ENCODE assay signal across 14 cellular contexts in genomic region chr14:77681196-77682157, GRCh38. TPM values are rescaled to one million over a fixed set of nuclear protein-coding genes. Genes with fewer than 3 reads are reported as not detected.
DNase-seq lines count a peak whose midpoint lies in the region; ATAC-seq and TF ChIP-seq lines count a peak whose summit lies in the region.
"Had no signal": no experiment of that assay in that cellular context is flagged by ENCODE, and none has a peak within 500 bp of the region (broad histone marks: within the 10 kb centered on the region; RNA-seq: fewer than 3 reads in every experiment).

No MANE protein-coding gene starts in this region.

- H3K36me3 Mint-ChIP-seq in CD14-positive monocyte (peaks cover 60 to 73% of the 10 kb centered on the region in 2 donors), neural progenitor cell (peaks cover 7% of the 10 kb centered on the region)

- H3K27me3 ChIP-seq in smooth muscle cell (ENCODE audit: low read depth) (no peaks in the 10 kb centered on the region), neural progenitor cell (no peaks in the 10 kb centered on the region)
- H3K27me3 ChIP-seq: testis had no signal

- H3K27ac Mint-ChIP-seq in CD14-positive monocyte = peak overlapping the region in 2 of 7 donors; percentile 29 to 60
- no peak overlapping the region for H3K27ac Mint-ChIP-seq in neural progenitor cell
- H3K27ac Mint-ChIP-seq: activated T-cell treated with anti-CD3 and anti-CD28 coated beads, Interleukin-2, amount 50 U/mL, for 24 hours; IgD-negative memory B cell had no signal

- no peaks in the 10 kb centered on the region for H3K9me3 Mint-ChIP-seq in CD14-positive monocyte
- H3K9me3 Mint-ChIP-seq in neural progenitor cell = no peaks in the 10 kb centered on the region
- H3K9me3 Mint-ChIP-seq: activated T-cell treated with anti-CD3 and anti-CD28 coated beads, Interleukin-2, amount 50 U/mL, for 24 hours; IgD-negative memory B cell; naive thymus-derived CD8-positive, alpha-beta T cell had no signal

- H3K79me2 ChIP-seq in smooth muscle cell (ENCODE audit: low read depth) = no peaks in the 10 kb centered on the region
- H3K79me2 ChIP-seq in neural progenitor cell (ENCODE audit: low read depth) = no peaks in the 10 kb centered on the region

- intact Hi-C loops in CD14-positive monocyte (cut with micrococcal nuclease) = no loop called here

- ATAC-seq in GM19351 (IDR thresholded peaks at IDR 0.05; ENCODE audit: unreplicated experiment) = no peak
- ATAC-seq: naive thymus-derived CD8-positive, alpha-beta T cell had no signal

- no peaks in the 10 kb centered on the region for H3K27me3 Mint-ChIP-seq in CD14-positive monocyte (ENCODE audit: low read depth in 3 of 3)
- H3K27me3 Mint-ChIP-seq in neural progenitor cell (ENCODE audit: insufficient read depth, low read depth) = peaks cover 2% of the 10 kb centered on the region
- H3K27me3 Mint-ChIP-seq: activated T-cell treated with anti-CD3 and anti-CD28 coated beads, Interleukin-2, amount 50 U/mL, for 24 hours; IgD-negative memory B cell; naive thymus-derived CD8-positive, alpha-beta T cell had no signal

- TF ChIP-seq CTCF in fibroblast of mammary gland (conservative IDR thresholded peaks at IDR 0.05; ENCODE audit: control insufficient read depth, insufficient read depth, low read depth, low read length) (no peak), smooth muscle cell (IDR thresholded peaks at IDR 0.05; ENCODE audit: borderline replicate concordance, insufficient read depth, poor library complexity, severe bottlenecking) (no peak), CD14-positive monocyte (IDR thresholded peaks at IDR 0.05) (no peak), neural progenitor cell (IDR thresholded peaks at IDR 0.05) (no peak)

- H3K4me3 Mint-ChIP-seq in CD14-positive monocyte (no peak overlapping the region), neural progenitor cell (no peak overlapping the region)
- H3K4me3 Mint-ChIP-seq: activated T-cell treated with anti-CD3 and anti-CD28 coated beads, Interleukin-2, amount 50 U/mL, for 24 hours; IgD-negative memory B cell; naive thymus-derived CD8-positive, alpha-beta T cell had no signal

- H3K4me3 ChIP-seq in fibroblast of mammary gland (ENCODE audit: control insufficient read depth, low read depth, low read length) = no peak overlapping the region
- no peak overlapping the region for H3K4me3 ChIP-seq in smooth muscle cell
- H3K4me3 ChIP-seq in neural progenitor cell = no peak overlapping the region
- H3K4me3 ChIP-seq: testis had no signal

- H3K9me3 ChIP-seq in smooth muscle cell (replicated peaks; ENCODE audit: low read depth) (no peaks in the 10 kb centered on the region), neural progenitor cell (ENCODE audit: low read depth) (no peaks in the 10 kb centered on the region)
- H3K9me3 ChIP-seq: testis had no signal

- H3K36me3 ChIP-seq in smooth muscle cell (ENCODE audit: low read depth) (no peaks in the 10 kb centered on the region), neural progenitor cell (no peaks in the 10 kb centered on the region)

- H3F3A ChIP-seq in smooth muscle cell (ENCODE audit: low read depth) (no peaks in the 10 kb centered on the region), neural progenitor cell (ENCODE audit: low read depth) (no peaks in the 10 kb centered on the region)

- H3K9ac ChIP-seq in smooth muscle cell (ENCODE audit: low read depth) (no peak overlapping the region), neural progenitor cell (no peak overlapping the region)

- H3K4me1 Mint-ChIP-seq in CD14-positive monocyte = peaks cover 3% of the 10 kb centered on the region
- no peaks in the 10 kb centered on the region for H3K4me1 Mint-ChIP-seq in neural progenitor cell

- no peaks in the 10 kb centered on the region for H3K4me1 ChIP-seq in smooth muscle cell (ENCODE audit: low read depth)
- H3K4me1 ChIP-seq in neural progenitor cell = no peaks in the 10 kb centered on the region
- H3K4me1 ChIP-seq: testis had no signal

- peak overlapping the region; percentile 20 for H3K4me2 ChIP-seq in smooth muscle cell
- H3K4me2 ChIP-seq in neural progenitor cell = no peak overlapping the region

- H3K27ac ChIP-seq in smooth muscle cell (ENCODE audit: low read depth) = peak overlapping the region; percentile 52
- no peak overlapping the region for H3K27ac ChIP-seq in neural progenitor cell
- H3K27ac ChIP-seq: testis had no signal

- 96% methylated on average over 7 of the region's 7 CpGs for WGBS in smooth muscle cell (ENCODE audit: low lambda C conversion rate)

- H2AFZ ChIP-seq in smooth muscle cell (ENCODE audit: low read depth) (no peak overlapping the region), neural progenitor cell (replicated peaks) (no peak overlapping the region)

- H4K20me1 ChIP-seq in smooth muscle cell (ENCODE audit: low read depth) (no peaks in the 10 kb centered on the region), neural progenitor cell (ENCODE audit: low read depth) (no peaks in the 10 kb centered on the region)

- DNase-seq in NCI-H1417 (lab: John Stamatoyannopoulos, UW) (peak; percentile 49 to 72 (median 57)), NCI-H1417 treated with DMSO at 0.1 percent for 48 hours (lab: John Stamatoyannopoulos, UW) (no peak), RPMI7951 (ENCODE audit: low read depth) (peak; percentile 33), fibroblast of mammary gland (ENCODE audit: low read depth) (peak; percentile 57), smooth muscle cell (lab: John Stamatoyannopoulos, UW; ENCODE audit: unreplicated experiment) (no peak), CD14-positive monocyte (ENCODE audit: low spot score) (no peak), neural progenitor cell (ENCODE audit: low spot score) (no peak)
- DNase-seq: activated T-cell treated with anti-CD3 and anti-CD28 coated beads, Interleukin-2, amount 50 U/mL, for 24 hours; naive thymus-derived CD8-positive, alpha-beta T cell; stimulated activated CD4-positive, alpha-beta T cell treated with anti-CD3 and anti-CD28 coated beads, Interleukin-2, amount 100 ng/mL, for 24 hours; T-helper 9 cell; testis had no signal

RNA-seq across cellular contexts. Expression of gene ALKBH1, which starts 26.3 kb away (rescaled TPM):
- total RNA-seq in RPMI7951 (2014; rRNA removed; shearing (Covaris generic)) = 13.6 and 15.8 TPM in 2 replicates
- total RNA-seq in smooth muscle cell (15.0 and 18.7 TPM in 2 replicates), neural progenitor cell (ENCODE audit: low replicate concordance) (13.1 and 19.2 TPM in 2 replicates)
- polyA plus RNA-seq in smooth muscle cell (11.3 and 12.9 TPM in 2 replicates), CD14-positive monocyte (1 to 10 TPM; 3.4 to 4.2 TPM)

RNA-seq across cellular contexts. Expression of gene SLIRP, which starts 26.4 kb away (rescaled TPM):
- total RNA-seq in RPMI7951 (2014; rRNA removed; shearing (Covaris generic)) = 292 and 409 TPM in 2 replicates
- total RNA-seq in smooth muscle cell (655 and 735 TPM in 2 replicates), neural progenitor cell (ENCODE audit: low replicate concordance) (372 and 519 TPM in 2 replicates)
- polyA plus RNA-seq in smooth muscle cell (577 and 681 TPM in 2 replicates), CD14-positive monocyte (100 to 1,000 TPM; 323 to 402 TPM)

Comparison
In these comparisons a context has a peak if more than half of its experiments do, and no peak if none do; other contexts are left out.
1. DNase-seq: peak in NCI-H1417 (3 of 3), RPMI7951 (single experiment) and fibroblast of mammary gland (single experiment); none in NCI-H1417 treated with DMSO at 0.1 percent for 48 hours (single experiment), smooth muscle cell (single experiment), CD14-positive monocyte (single experiment) and neural progenitor cell (single experiment).